ENCODE assay signal across 8 cellular contexts in genomic region chr16:19071811-19072777, GRCh38. TPM values are rescaled to one million over a fixed set of nuclear protein-coding genes. Genes with fewer than 3 reads are reported as not detected.
DNase-seq lines count a peak whose midpoint lies in the region; ATAC-seq and TF ChIP-seq lines count a peak whose summit lies in the region.

No MANE protein-coding gene starts in this region.

- ATAC-seq in HG03039 (IDR thresholded peaks at IDR 0.05; ENCODE audit: unreplicated experiment): no peak
- ATAC-seq in GM21528 (IDR thresholded peaks at IDR 0.05; ENCODE audit: low FRiP score, unreplicated experiment): no peak

- H3K4me1 ChIP-seq in SJSA1 (replicated peaks): 0 out of 2 replicates have a peak, but pooled peaks cover 4% of the 10 kb centered on the region
- peaks cover 9% of the 10 kb centered on the region for H3K4me1 ChIP-seq in hepatocyte (ENCODE audit: insufficient read depth)

- H3K27ac ChIP-seq in SJSA1: no peak overlapping the region
- no peak overlapping the region for H3K27ac ChIP-seq in hepatocyte

- H3K9me3 ChIP-seq in SJSA1 (replicated peaks) (no peaks in the 10 kb centered on the region), hepatocyte (ENCODE audit: low read depth) (no peaks in the 10 kb centered on the region)

- no peaks in the 10 kb centered on the region for H3K9me2 ChIP-seq in hepatocyte (replicated peaks; ENCODE audit: insufficient read depth)

- H3K36me3 ChIP-seq in SJSA1 (peaks cover 16% of the 10 kb centered on the region), hepatocyte (replicated peaks; ENCODE audit: insufficient read depth, low read depth) (peaks cover 6% of the 10 kb centered on the region)

- CTCF ChIA-PET in HEK293T (lab: Yijun Ruan, JAX): interaction anchor here (1.2 to 1.4 kb wide), 2 partner anchors 14 to 89 kb away, joined by 3 to 4 read pairs; no protein-coding TSS in a partner anchor

- H3K27me3 ChIP-seq in SJSA1 (replicated peaks) (no peaks in the 10 kb centered on the region), hepatocyte (no peaks in the 10 kb centered on the region)

- H3K4me3 ChIP-seq in SJSA1 (no peak overlapping the region), hepatocyte (no peak overlapping the region)

- POLR2A ChIA-PET in HEK293T (lab: Yijun Ruan, JAX): no interaction called here

- DNase-seq in C1 segment of cervical spinal cord (lab: John Stamatoyannopoulos, UW) (peak in 9 of 14 donors; percentile 5 to 44 (median 20)), HEK293T (ENCODE audit: extremely low spot score) (peak; percentile 55), SJSA1 (ENCODE audit: low read depth in 1 of 2, low spot score in 2 of 2) (peak; percentile 22 to 55), amygdala (lab: John Stamatoyannopoulos, UW) (peak in 30 of 56 donors; percentile 5 to 69 (median 20)), hepatocyte (ENCODE audit: low spot score) (peak; percentile 77)
- DNase-seq in stimulated activated CD4-positive, alpha-beta T cell treated with anti-CD3 and anti-CD28 coated beads, Interleukin-15, amount 100 ng/mL, for 24 hours: peak; percentile 75

- H4K20me1 ChIP-seq in hepatocyte (ENCODE audit: insufficient read depth, poor library complexity, severe bottlenecking): no peaks in the 10 kb centered on the region

- WGBS in hepatocyte (ENCODE audit: low lambda C conversion rate, missing lambda C conversion rate): 84% methylated on average over 21 of the region's 21 CpGs

- peak; percentile 59 for TF ChIP-seq CTCF in hepatocyte (IDR thresholded peaks at IDR 0.05; ENCODE audit: poor library complexity)

- H2AFZ ChIP-seq in hepatocyte: no peak overlapping the region

- no peak overlapping the region for H3K4me2 ChIP-seq in hepatocyte

- H3K79me2 ChIP-seq in hepatocyte: peaks cover 15% of the 10 kb centered on the region

TF ChIP-seq in HEK293T, 16 proteins besides CTCF, POLR2A, EP300 and RAD21:
- no peak for TF ChIP-seq FOXK2 (IDR thresholded peaks at IDR 0.05)
- TF ChIP-seq BHLHE40 (IDR thresholded peaks at IDR 0.05; ENCODE audit: borderline replicate concordance): no peak
- TF ChIP-seq ELF4 (IDR thresholded peaks at IDR 0.05): no peak
- no peak for TF ChIP-seq PKNOX1 (IDR thresholded peaks at IDR 0.05)
- no peak for TF ChIP-seq LEF1 (IDR thresholded peaks at IDR 0.05; ENCODE audit: borderline replicate concordance)
- no peak for TF ChIP-seq HDGF (IDR thresholded peaks at IDR 0.05; ENCODE audit: borderline replicate concordance)
- no peak for TF ChIP-seq SP1 (IDR thresholded peaks at IDR 0.05)
- no peak for TF ChIP-seq ZNF384 (IDR thresholded peaks at IDR 0.05)
- TF ChIP-seq NFRKB (IDR thresholded peaks at IDR 0.05): no peak
- TF ChIP-seq TARDBP (IDR thresholded peaks at IDR 0.05): no peak
- TF ChIP-seq CTBP1 (IDR thresholded peaks at IDR 0.05; ENCODE audit: borderline replicate concordance): no peak
- no peak for TF ChIP-seq L3MBTL2 (conservative IDR thresholded peaks at IDR 0.05)
- no peak for TF ChIP-seq FOXA1 (IDR thresholded peaks at IDR 0.05)
- no peak for TF ChIP-seq FOXM1 (IDR thresholded peaks at IDR 0.05; ENCODE audit: borderline replicate concordance)
- no peak for TF ChIP-seq SUZ12 (IDR thresholded peaks at IDR 0.05)
- TF ChIP-seq ARNT (IDR thresholded peaks at IDR 0.05): no peak

RNA-seq across cellular contexts. Expression of gene COQ7, which starts 4.7 kb away (rescaled TPM):
- total RNA-seq in SJSA1 (2014; rRNA removed; shearing (Covaris generic)): 15.9 and 21.2 TPM in 2 replicates
- 18.9 and 19.4 TPM in 2 replicates for total RNA-seq in hepatocyte
- polyA plus RNA-seq in hepatocyte: 17.5 and 20.9 TPM in 2 replicates

RNA-seq across cellular contexts. Expression of gene ITPRIPL2, which starts 41.7 kb away (rescaled TPM):
- total RNA-seq in SJSA1 (2014; rRNA removed; shearing (Covaris generic)): 30.5 and 34.0 TPM in 2 replicates
- total RNA-seq in hepatocyte: 16.3 and 20.1 TPM in 2 replicates
- 8.6 and 10.3 TPM in 2 replicates for polyA plus RNA-seq in hepatocyte

Comparison
In these comparisons a context has a peak if more than half of its experiments do, and no peak if none do; other contexts are left out.
1. DNase-seq: peak in every context shown above with its lines; median percentile 77 in hepatocyte; 75 in stimulated activated CD4-positive, alpha-beta T cell treated with anti-CD3 and anti-CD28 coated beads, Interleukin-15, amount 100 ng/mL, for 24 hours; 55 in HEK293T; 38 in SJSA1; 20 in C1 segment of cervical spinal cord; 20 in amygdala.